In genomic region chr13:50365683-50366391, GRCh38 we compare ENCODE assay signal across 8 cellular contexts.
DNase-seq lines count a peak whose midpoint lies in the region; ATAC-seq and TF ChIP-seq lines count a peak whose summit lies in the region.

No MANE protein-coding gene starts in this region.

- DNase-seq in NCI-H2107 treated with DMSO at 0.1 percent for 48 hours (lab: John Stamatoyannopoulos, UW; ENCODE audit: unreplicated experiment) = peak; percentile 80
- peak; percentile 53 to 63 for DNase-seq in activated T-cell treated with anti-CD3 and anti-CD28 coated beads, Interleukin-2, amount 50 U/mL, for 48 hours
- DNase-seq in lung (ENCODE audit: low spot score) = peak; percentile 55
- DNase-seq in Kasumi-1 (lab: John Stamatoyannopoulos, UW) = no peak
- DNase-seq in superior temporal gyrus (ENCODE audit: extremely low spot score) = no peak
- no peak for DNase-seq in CD14-positive monocyte (ENCODE audit: low spot score)

- H3K27me3 Mint-ChIP-seq in CD14-positive monocyte (ENCODE audit: low read depth in 3 of 3) = peaks cover 0 to 2% (median 0%) of the 10 kb centered on the region in 3 donors

- H3K27ac Mint-ChIP-seq in CD14-positive monocyte = no peak overlapping the region

- no peak for TF ChIP-seq CTCF in lung (IDR thresholded peaks at IDR 0.05; ENCODE audit: control extremely low read depth, extremely low read depth)
- no peak for TF ChIP-seq CTCF in CD14-positive monocyte (IDR thresholded peaks at IDR 0.05)

- no peaks in the 10 kb centered on the region for H3K36me3 Mint-ChIP-seq in CD14-positive monocyte

- TF ChIP-seq POLR2A in GM18505 (IDR thresholded peaks at IDR 0.05; ENCODE audit: borderline replicate concordance, extremely low read depth, insufficient read depth, insufficient read length) = no peak

- WGBS in lung, 2 donors = 39 to 70% methylated on average over 8 of the region's 8 CpGs

- H3K27me3 ChIP-seq in lung (ENCODE audit: control insufficient read depth, insufficient read depth) = no peaks in the 10 kb centered on the region

- H3K4me3 Mint-ChIP-seq in CD14-positive monocyte = no peak overlapping the region

- no peak overlapping the region for H3K4me3 ChIP-seq in lung

- intact Hi-C loops in CD14-positive monocyte (cut with micrococcal nuclease) = no loop called here

- H3K27ac ChIP-seq in lung (ENCODE audit: low read depth in 1 of 2, low read length in 1 of 2) = peak overlapping the region in 1 of 2 donors; percentile 85

- no peaks in the 10 kb centered on the region for H3K9me3 ChIP-seq in lung (ENCODE audit: control insufficient read depth in 2 of 2, insufficient read depth in 1 of 2, low read length in 1 of 2)

- H3K36me3 ChIP-seq in lung (ENCODE audit: control insufficient read depth in 2 of 2, insufficient read depth in 2 of 2, low read length in 2 of 2) = no peaks in the 10 kb centered on the region

- ATAC-seq in GM18505 (IDR thresholded peaks at IDR 0.05; ENCODE audit: unreplicated experiment) (peak; percentile 61), HG02852 (IDR thresholded peaks at IDR 0.05; ENCODE audit: unreplicated experiment) (peak; percentile 58), lung (ENCODE audit: insufficient read depth, low FRiP score) (peak; percentile 67)

- H3K9me3 Mint-ChIP-seq in CD14-positive monocyte = peaks cover 0 to 1% (median 0%) of the 10 kb centered on the region in 7 donors

- no peaks in the 10 kb centered on the region for H3K4me1 ChIP-seq in lung (ENCODE audit: control insufficient read depth in 2 of 2, insufficient read depth in 2 of 2, low read length in 2 of 2)

- H3K4me1 Mint-ChIP-seq in CD14-positive monocyte = peaks cover 30% of the 10 kb centered on the region

Comparison
In these comparisons a context has a peak if more than half of its experiments do, and no peak if none do; other contexts are left out.
1. DNase-seq: peak in NCI-H2107 treated with DMSO at 0.1 percent for 48 hours (single experiment), activated T-cell treated with anti-CD3 and anti-CD28 coated beads, Interleukin-2, amount 50 U/mL, for 48 hours (2 of 2) and lung (single experiment); none in Kasumi-1 (0 of 2), superior temporal gyrus (single experiment) and CD14-positive monocyte (single experiment).
2. Peak in every context shown above with its lines, with median percentiles within 50 percentile points of each other: ATAC-seq.